ENCODE assay signal across 25 cellular contexts in genomic region chr11:75509201-75509600, GRCh38. TPM values are rescaled to one million over a fixed set of nuclear protein-coding genes. Genes with fewer than 3 reads are reported as not detected.
A peak's percentile ranks its signal among the peaks of the same experiment; 100 is the strongest.
DNase-seq lines count a peak whose midpoint lies in the region; ATAC-seq and TF ChIP-seq lines count a peak whose summit lies in the region.
"Had no signal": no experiment of that assay in that cellular context is flagged by ENCODE, and none has a peak within 500 bp of the region (broad histone marks: within the 10 kb centered on the region; RNA-seq: fewer than 3 reads in every experiment).

No MANE protein-coding gene starts in this region.

- peaks cover 30% of the 10 kb centered on the region for H3K4me1 Mint-ChIP-seq in T-helper 17 cell

- POLR2A ChIA-PET in AG04450 (lab: Yijun Ruan, JAX), result no interaction called here
- POLR2A ChIA-PET in GM10248 (lab: Yijun Ruan, JAX), result no interaction called here

- H3K27me3 Mint-ChIP-seq in T-helper 17 cell, result no peaks in the 10 kb centered on the region

- H3K36me3 Mint-ChIP-seq in T-helper 17 cell (ENCODE audit: low read depth), result peaks cover under 1% of the 10 kb centered on the region
- H3K36me3 Mint-ChIP-seq: activated naive CD4-positive, alpha-beta T cell treated with anti-CD3 and anti-CD28 coated beads, Interleukin-2, amount 50 U/mL, for 72 hours had no signal

- peaks cover 18% of the 10 kb centered on the region for H3K27me3 ChIP-seq in AG04450 (ENCODE audit: control insufficient read depth, insufficient read depth, low read length)
- no peaks in the 10 kb centered on the region for H3K27me3 ChIP-seq in effector memory CD4-positive, alpha-beta T cell (replicated peaks; ENCODE audit: control insufficient read depth, insufficient read depth, low read length, poor library complexity, severe bottlenecking)
- H3K27me3 ChIP-seq: gastrocnemius medialis, sigmoid colon had no signal

- no peaks in the 10 kb centered on the region for H3K36me3 ChIP-seq in effector memory CD4-positive, alpha-beta T cell (ENCODE audit: control insufficient read depth, insufficient read depth, low read length)
- H3K36me3 ChIP-seq: gastrocnemius medialis, sigmoid colon had no signal

- peaks cover 32% of the 10 kb centered on the region for H3K4me1 ChIP-seq in effector memory CD4-positive, alpha-beta T cell (ENCODE audit: control insufficient read depth, insufficient read depth, low read length, poor library complexity, severe bottlenecking)

- no peak overlapping the region for H3K4me3 Mint-ChIP-seq in T-helper 17 cell
- H3K4me3 Mint-ChIP-seq: dendritic cell treated with granulocyte-macrophage colony-stimulating factor and Interleukin-4, amounts not matched to agents 40 ng/mL and 50 ng/mL, for 4 days; T-helper 1 cell treated with Interleukin-12 subunit alpha and Interleukin-12 subunit beta and Interleukin-4 antibody, amounts not matched to agents 30 μg/mL and 1 μg/mL, for 36 hours had no signal

- H3K9me3 ChIP-seq in AG04450 (ENCODE audit: control insufficient read depth, insufficient read depth, low read length) (no peaks in the 10 kb centered on the region), T-helper 17 cell (ENCODE audit: control insufficient read depth, low read length, poor library complexity, severe bottlenecking) (no peaks in the 10 kb centered on the region)
- H3K9me3 ChIP-seq in effector memory CD4-positive, alpha-beta T cell (ENCODE audit: control insufficient read depth, low read length), result no peaks in the 10 kb centered on the region
- H3K9me3 ChIP-seq: Caco-2, gastrocnemius medialis, sigmoid colon had no signal

- peak overlapping the region; percentile 96 for H3K27ac Mint-ChIP-seq in T-helper 17 cell
- H3K27ac Mint-ChIP-seq: dendritic cell treated with granulocyte-macrophage colony-stimulating factor and Interleukin-4, amounts not matched to agents 40 ng/mL and 50 ng/mL, for 4 days; T-helper 1 cell treated with Interleukin-12 subunit alpha and Interleukin-12 subunit beta and Interleukin-4 antibody, amounts not matched to agents 30 μg/mL and 1 μg/mL, for 36 hours had no signal

- intact Hi-C loops in lower leg skin (cut with DNase I; ENCODE audit: low total_unique reads), result no loop called here

- ATAC-seq in T-helper 17 cell (no peak), HG03045 (IDR thresholded peaks at IDR 0.05; ENCODE audit: unreplicated experiment) (no peak)
- ATAC-seq: activated naive CD4-positive, alpha-beta T cell treated with anti-CD3 and anti-CD28 coated beads, Interleukin-2, amount 50 U/mL, for 72 hours; GM12878; left lobe of liver had no signal

- H3K4me3 ChIP-seq in AG04450 (ENCODE audit: low read depth, low read length) (no peak overlapping the region), lower leg skin (ENCODE audit: low read depth, poor library complexity, severe bottlenecking) (no peak overlapping the region)
- H3K4me3 ChIP-seq in effector memory CD4-positive, alpha-beta T cell (ENCODE audit: insufficient read depth, low read depth, low read length, poor library complexity, severe bottlenecking), result no peak overlapping the region
- H3K4me3 ChIP-seq: gastrocnemius medialis, GM12878, sigmoid colon had no signal

- no peak overlapping the region for H3K27ac ChIP-seq in AG04450 (ENCODE audit: low read depth, low read length)
- H3K27ac ChIP-seq in effector memory CD4-positive, alpha-beta T cell (ENCODE audit: insufficient read depth, low read length, poor library complexity, severe bottlenecking), result peak overlapping the region; percentile 61
- H3K27ac ChIP-seq: epithelial cell of prostate, sigmoid colon had no signal

- TF ChIP-seq CTCF in AG04450 (IDR thresholded peaks at IDR 0.05; ENCODE audit: low read depth, low read length), result 0 out of 2 replicates have a peak, but pooled peaks have one; percentile 3
- no peak for TF ChIP-seq CTCF in lower leg skin (IDR thresholded peaks at IDR 0.05)
- TF ChIP-seq CTCF in GM10248 (IDR thresholded peaks at IDR 0.05; ENCODE audit: control extremely low read depth, extremely low read depth, low read depth, missing control alignments), result no peak

- 90 to 92% methylated on average over 3 to 4 of the region's 4 CpGs for WGBS in lower leg skin, 2 donors

- in situ Hi-C loops in G401 (cut with HindIII; ENCODE audit: low sequenced_read_pairs), result no loop called here

- CTCF ChIA-PET in AG04450 (lab: Charles Lee) (no interaction called here), GM10248 (lab: Yijun Ruan, JAX) (interaction anchor here (1.1 kb wide), 2 partner anchors 10 to 13 kb away, joined by 3 read pairs; no protein-coding TSS in a partner anchor)

- DNase-seq in AG04450 (ENCODE audit: low read depth, low spot score) (no peak), G401 (ENCODE audit: low spot score) (peak; percentile 86), T-helper 17 cell (no peak), lower leg skin (ENCODE audit: low spot score in 2 of 2) (no peak), NCI-H1436 treated with DMSO at 0.1 percent for 48 hours (lab: John Stamatoyannopoulos, UW) (no peak), GM10248 (ENCODE audit: extremely low spot score) (no peak)
- DNase-seq in effector memory CD4-positive, alpha-beta T cell, result no peak
- DNase-seq: activated T-cell treated with anti-CD3 and anti-CD28 coated beads, Interleukin-2, amount 50 U/mL, for 1 hour; KG1; NCI-H1436; NCI-H2227 treated with DMSO at 0.1 percent for 48 hours; NK-92 treated with Interleukin-12 subunit alpha and Interleukin-12 subunit beta, amount 100 ng/mL, for 24 hours; Right ventricle myocardium superior; sigmoid colon; stimulated activated CD4-positive, alpha-beta T cell treated with anti-CD3 and anti-CD28 coated beads, Interleukin-2, amount 100 ng/mL, for 24 hours; substantia nigra had no signal

- TF ChIP-seq POLR2A in lower leg skin (IDR thresholded peaks at IDR 0.05), result no peak

RNA-seq across cellular contexts. Expression of gene GDPD5, which starts 16.5 kb away (rescaled TPM):
- polyA plus RNA-seq in AG04450 (2011; rRNA removed), result 1.4 and 1.9 TPM in 2 replicates
- polyA minus RNA-seq in AG04450 (2011; rRNA and poly(A)+ RNA removed), result 3.3 and 4.4 TPM in 2 replicates
- 4.6 and 10.8 TPM in 2 replicates for total RNA-seq in G401 (2014; rRNA removed; shearing (Covaris generic))
- total RNA-seq in T-helper 17 cell (100 to 1,000 TPM in 1 of 2 donors, 10 to 100 TPM in 1; 77.3 to 108 TPM), lower leg skin (1 to 10 TPM; 3.9 to 8.5 (median 5.2) TPM)

RNA-seq across cellular contexts. Expression of gene SERPINH1, which starts 52.9 kb away (rescaled TPM):
- polyA plus RNA-seq in AG04450 (2011; rRNA removed), result 881 and 1,147 TPM in 2 replicates
- 437 and 536 TPM in 2 replicates for polyA minus RNA-seq in AG04450 (2011; rRNA and poly(A)+ RNA removed)
- 721 and 818 TPM in 2 replicates for total RNA-seq in G401 (2014; rRNA removed; shearing (Covaris generic))
- 1 to 10 TPM; 3.5 to 3.6 TPM for total RNA-seq in T-helper 17 cell
- 100 to 1,000 TPM in 2 of 4 donors, 10 to 100 TPM in 2; 73.3 to 116 (median 94.3) TPM for total RNA-seq in lower leg skin

Comparison
In these comparisons a context has a peak if more than half of its experiments do, and no peak if none do; other contexts are left out.
1. RNA of gene SERPINH1, which starts 52.9 kb away (total RNA-seq): 721 to 818 TPM in G401 and 73.3 to 116 TPM in lower leg skin; 3.5 to 3.6 TPM in T-helper 17 cell; every median in the first group is over 10 times any median in the second.